Comparison of ENCODE assay signal across 23 cellular contexts in the genomic region with DNA sequence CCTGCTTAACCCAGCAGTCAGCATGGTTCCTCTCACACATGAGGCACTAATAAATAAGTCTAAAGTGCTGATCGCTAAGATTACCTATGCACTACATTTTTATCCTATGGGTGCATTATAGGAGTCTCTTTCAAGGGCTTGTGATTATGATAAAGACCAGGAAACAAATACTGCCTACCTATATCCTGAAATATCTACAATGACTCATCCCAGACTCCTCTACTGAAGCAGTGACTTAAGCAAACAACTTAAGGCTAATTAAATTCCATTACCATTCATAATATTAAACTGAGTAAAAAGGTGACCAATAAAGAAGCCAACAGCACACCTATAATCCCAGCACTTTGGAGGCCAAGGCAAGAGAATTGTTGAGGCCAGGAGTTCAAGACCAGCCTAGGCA.
A peak's percentile ranks its signal among the peaks of the same experiment; 100 is the strongest.
DNase-seq lines count a peak whose midpoint lies in the region; ATAC-seq and TF ChIP-seq lines count a peak whose summit lies in the region.
"Had no signal": no experiment of that assay in that cellular context is flagged by ENCODE, and none has a peak within 500 bp of the region (broad histone marks: within the 10 kb centered on the region; RNA-seq: fewer than 3 reads in every experiment).

No MANE protein-coding gene starts in this region.

- TF ChIP-seq CTCF in LNCaP clone FGC (IDR thresholded peaks at IDR 0.05; ENCODE audit: control insufficient read depth, extremely low read depth, insufficient read depth) (no peak), kidney epithelial cell (IDR thresholded peaks at IDR 0.05; ENCODE audit: insufficient read depth, low read length, poor library complexity, severe bottlenecking) (no peak)

- ATAC-seq in GM19324 (IDR thresholded peaks at IDR 0.05; ENCODE audit: low FRiP score, unreplicated experiment) (no peak), HG03135 (IDR thresholded peaks at IDR 0.05; ENCODE audit: unreplicated experiment) (no peak), HG02571 (IDR thresholded peaks at IDR 0.05; ENCODE audit: unreplicated experiment) (no peak)
- ATAC-seq: activated CD8-positive, alpha-beta memory T cell treated with anti-CD3 and anti-CD28 coated beads, Interleukin-2, amount 10 ng/mL, durations not matched to agents 7 days and 5 days; activated naive CD4-positive, alpha-beta T cell treated with anti-CD3 and anti-CD28 coated beads, Interleukin-2, amount 50 U/mL, for 72 hours; HCT116 had no signal

- H3K36me3 ChIP-seq in kidney epithelial cell (ENCODE audit: control insufficient read depth, insufficient read depth, low read length) = no peaks in the 10 kb centered on the region
- H3K36me3 ChIP-seq: vagina had no signal

- no peak overlapping the region for H3K4me3 ChIP-seq in LNCaP clone FGC (ENCODE audit: low read depth, low read length)
- no peak overlapping the region for H3K4me3 ChIP-seq in kidney epithelial cell (ENCODE audit: low read depth, low read length)
- H3K4me3 ChIP-seq: SK-N-MC, testis, vagina had no signal

- peak; percentile 20 for DNase-seq in EH (ENCODE audit: low read depth)
- DNase-seq in LNCaP clone FGC (ENCODE audit: low read depth) = peak; percentile 38
- DNase-seq in SW480 (ENCODE audit: low spot score) = peak; percentile 62
- DNase-seq in kidney epithelial cell (ENCODE audit: low read depth) = peak; percentile 23
- DNase-seq: activated CD4-positive, alpha-beta T cell treated with anti-CD3 and anti-CD28 coated beads for 48 hours; activated CD8-positive, alpha-beta memory T cell treated with anti-CD3 and anti-CD28 coated beads, Interleukin-2, amount 10 ng/mL, durations not matched to agents 7 days and 5 days; aorta; CD4-positive, alpha-beta T cell; DMS153; kidney; NCI-H1436; nucleus accumbens; stimulated activated CD4-positive, alpha-beta T cell treated with anti-CD3 and anti-CD28 coated beads, Interleukin-4, amount 100 ng/mL, for 1 hour; stimulated activated naive CD4-positive, alpha-beta T cell; T-helper 2 cell; testis had no signal

- H3K27me3 ChIP-seq in kidney epithelial cell (ENCODE audit: control insufficient read depth, insufficient read depth, low read length) = no peaks in the 10 kb centered on the region
- H3K27me3 ChIP-seq: testis, vagina had no signal
